In genomic region chr2:75074228-75074627, GRCh38 we compare ENCODE assay signal across 21 cellular contexts.
"Had no signal": no experiment of that assay in that cellular context is flagged by ENCODE, and none has a peak within 500 bp of the region (broad histone marks: within the 10 kb centered on the region; RNA-seq: fewer than 3 reads in every experiment).

No MANE protein-coding gene starts in this region.

- H3K4me1 Mint-ChIP-seq: activated CD4-positive, alpha-beta memory T cell treated with anti-CD3 and anti-CD28 coated beads, Interleukin-2, amount 10 ng/mL, durations not matched to agents 7 days and 5 days; activated CD4-positive, alpha-beta T cell treated with anti-CD3 and anti-CD28 coated beads for 36 hours; activated T-helper 17 cell treated with anti-CD3 and anti-CD28 coated beads, Interleukin-2, amount 50 U/mL, for 72 hours had no signal

- H3K27me3 ChIP-seq: brain microvascular endothelial cell had no signal

- H3K9me3 ChIP-seq: SK-N-SH had no signal

- H3K4me2 ChIP-seq: KMS-11, SK-N-SH had no signal

- H3K36me3 ChIP-seq: brain microvascular endothelial cell, WERI-Rb-1 had no signal

- DNase-seq: activated CD4-positive, alpha-beta memory T cell treated with anti-CD3 and anti-CD28 coated beads, Interleukin-2, amount 10 ng/mL, durations not matched to agents 7 days and 5 days; activated CD4-positive, alpha-beta T cell treated with anti-CD3 and anti-CD28 coated beads for 36 hours; activated CD4-positive, alpha-beta T cell treated with anti-CD3 and anti-CD28 coated beads, Interleukin-2, amount 50 U/mL, for 1 hour; activated gamma-delta T cell; activated naive CD4-positive, alpha-beta T cell treated with anti-CD3 and anti-CD28 coated beads for 36 hours; activated naive CD8-positive, alpha-beta T cell treated with anti-CD3 and anti-CD28 coated beads for 36 hours; activated T-cell treated with anti-CD3 and anti-CD28 coated beads for 4 hours; activated T-cell treated with anti-CD3 and anti-CD28 coated beads, Interleukin-2, amount 50 U/mL, for 48 hours; brain microvascular endothelial cell; cerebellar nuclear complex; NCI-H1092; NCI-H1417; NCI-H1930; NCI-H2107; NCI-H524 treated with DMSO at 0.1 percent for 48 hours; NCI-H748 treated with DMSO at 0.1 percent for 48 hours; SK-N-SH; T-helper 1 cell; WERI-Rb-1 had no signal

- H3K4me3 Mint-ChIP-seq: activated CD4-positive, alpha-beta memory T cell treated with anti-CD3 and anti-CD28 coated beads, Interleukin-2, amount 10 ng/mL, durations not matched to agents 7 days and 5 days; activated CD4-positive, alpha-beta T cell treated with anti-CD3 and anti-CD28 coated beads for 36 hours; activated naive CD4-positive, alpha-beta T cell treated with anti-CD3 and anti-CD28 coated beads for 36 hours; activated naive CD8-positive, alpha-beta T cell treated with anti-CD3 and anti-CD28 coated beads for 36 hours; activated T-helper 17 cell treated with anti-CD3 and anti-CD28 coated beads, Interleukin-2, amount 50 U/mL, for 72 hours had no signal

- H3K9ac ChIP-seq: KMS-11, SK-N-SH had no signal

- H3K36me3 Mint-ChIP-seq: activated naive CD8-positive, alpha-beta T cell treated with anti-CD3 and anti-CD28 coated beads for 36 hours had no signal

- ATAC-seq: activated CD4-positive, alpha-beta T cell treated with anti-CD3 and anti-CD28 coated beads for 36 hours; activated T-helper 17 cell treated with anti-CD3 and anti-CD28 coated beads, Interleukin-2, amount 50 U/mL, for 72 hours had no signal

- H3K9me3 Mint-ChIP-seq: activated CD4-positive, alpha-beta memory T cell treated with anti-CD3 and anti-CD28 coated beads, Interleukin-2, amount 10 ng/mL, durations not matched to agents 7 days and 5 days; activated naive CD4-positive, alpha-beta T cell treated with anti-CD3 and anti-CD28 coated beads for 36 hours; activated naive CD8-positive, alpha-beta T cell treated with anti-CD3 and anti-CD28 coated beads for 36 hours; activated T-helper 17 cell treated with anti-CD3 and anti-CD28 coated beads, Interleukin-2, amount 50 U/mL, for 72 hours had no signal

- H3K27ac ChIP-seq: brain microvascular endothelial cell, KMS-11 had no signal

- H3K27me3 Mint-ChIP-seq: activated CD4-positive, alpha-beta memory T cell treated with anti-CD3 and anti-CD28 coated beads, Interleukin-2, amount 10 ng/mL, durations not matched to agents 7 days and 5 days; activated CD4-positive, alpha-beta T cell treated with anti-CD3 and anti-CD28 coated beads for 36 hours; activated naive CD8-positive, alpha-beta T cell treated with anti-CD3 and anti-CD28 coated beads for 36 hours; activated T-helper 17 cell treated with anti-CD3 and anti-CD28 coated beads, Interleukin-2, amount 50 U/mL, for 72 hours had no signal

- H3K27ac Mint-ChIP-seq: activated CD4-positive, alpha-beta memory T cell treated with anti-CD3 and anti-CD28 coated beads, Interleukin-2, amount 10 ng/mL, durations not matched to agents 7 days and 5 days; activated CD4-positive, alpha-beta T cell treated with anti-CD3 and anti-CD28 coated beads for 36 hours; activated naive CD4-positive, alpha-beta T cell treated with anti-CD3 and anti-CD28 coated beads for 36 hours; activated naive CD8-positive, alpha-beta T cell treated with anti-CD3 and anti-CD28 coated beads for 36 hours; activated T-helper 17 cell treated with anti-CD3 and anti-CD28 coated beads, Interleukin-2, amount 50 U/mL, for 72 hours had no signal
